In genomic region chr14:64510127-64510808, GRCh38 we compare ENCODE assay signal across 1 cellular context.
TF ChIP-seq lines count a peak whose summit lies in the region.

No MANE protein-coding gene starts in this region.

TF ChIP-seq in K562, 482 proteins besides CTCF, POLR2A, EP300 and RAD21:
- TF ChIP-seq HDAC1 (IDR thresholded peaks at IDR 0.05) (no peak), TBP (optimal IDR thresholded peaks at IDR 0.05; ENCODE audit: low read depth, low read length) (no peak), POLR3G (IDR thresholded peaks at IDR 0.05; ENCODE audit: extremely low read depth, insufficient read length, insufficient replicate concordance) (no peak), CBX1 (IDR thresholded peaks at IDR 0.05; ENCODE audit: low read depth) (no peak), BDP1 (IDR thresholded peaks at IDR 0.05; ENCODE audit: insufficient read depth, insufficient read length) (no peak), ZNF311 (CRISPR knock-in tag; IDR thresholded peaks at IDR 0.05) (no peak), SIX5 (IDR thresholded peaks at IDR 0.05; ENCODE audit: borderline replicate concordance in 1 of 2, insufficient read depth in 1 of 2, low read depth in 1 of 2, low read length in 2 of 2) (no peak), MYC (IDR thresholded peaks at IDR 0.05; ENCODE audit: low read depth, low read length) (no peak), MYC (CRISPR knock-in tag; IDR thresholded peaks at IDR 0.05; ENCODE audit: borderline replicate concordance, low read depth) (no peak)
- TF ChIP-seq, protein P1, sequence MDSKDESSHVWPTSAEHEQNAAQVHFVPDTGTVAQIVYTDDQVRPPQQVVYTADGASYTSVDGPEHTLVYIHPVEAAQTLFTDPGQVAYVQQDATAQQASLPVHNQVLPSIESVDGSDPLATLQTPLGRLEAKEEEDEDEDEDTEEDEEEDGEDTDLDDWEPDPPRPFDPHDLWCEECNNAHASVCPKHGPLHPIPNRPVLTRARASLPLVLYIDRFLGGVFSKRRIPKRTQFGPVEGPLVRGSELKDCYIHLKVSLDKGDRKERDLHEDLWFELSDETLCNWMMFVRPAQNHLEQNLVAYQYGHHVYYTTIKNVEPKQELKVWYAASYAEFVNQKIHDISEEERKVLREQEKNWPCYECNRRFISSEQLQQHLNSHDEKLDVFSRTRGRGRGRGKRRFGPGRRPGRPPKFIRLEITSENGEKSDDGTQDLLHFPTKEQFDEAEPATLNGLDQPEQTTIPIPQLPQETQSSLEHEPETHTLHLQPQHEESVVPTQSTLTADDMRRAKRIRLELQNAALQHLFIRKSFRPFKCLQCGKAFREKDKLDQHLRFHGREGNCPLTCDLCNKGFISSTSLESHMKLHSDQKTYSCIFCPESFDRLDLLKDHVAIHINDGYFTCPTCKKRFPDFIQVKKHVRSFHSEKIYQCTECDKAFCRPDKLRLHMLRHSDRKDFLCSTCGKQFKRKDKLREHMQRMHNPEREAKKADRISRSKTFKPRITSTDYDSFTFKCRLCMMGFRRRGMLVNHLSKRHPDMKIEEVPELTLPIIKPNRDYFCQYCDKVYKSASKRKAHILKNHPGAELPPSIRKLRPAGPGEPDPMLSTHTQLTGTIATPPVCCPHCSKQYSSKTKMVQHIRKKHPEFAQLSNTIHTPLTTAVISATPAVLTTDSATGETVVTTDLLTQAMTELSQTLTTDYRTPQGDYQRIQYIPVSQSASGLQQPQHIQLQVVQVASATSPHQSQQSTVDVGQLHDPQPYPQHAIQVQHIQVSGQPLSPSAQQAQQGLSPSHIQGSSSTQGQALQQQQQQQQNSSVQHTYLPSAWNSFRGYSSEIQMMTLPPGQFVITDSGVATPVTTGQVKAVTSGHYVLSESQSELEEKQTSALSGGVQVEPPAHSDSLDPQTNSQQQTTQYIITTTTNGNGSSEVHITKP (IDR thresholded peaks at IDR 0.05; ENCODE audit: partially characterized antibody), result peak; percentile 1
